In the genomic region with DNA sequence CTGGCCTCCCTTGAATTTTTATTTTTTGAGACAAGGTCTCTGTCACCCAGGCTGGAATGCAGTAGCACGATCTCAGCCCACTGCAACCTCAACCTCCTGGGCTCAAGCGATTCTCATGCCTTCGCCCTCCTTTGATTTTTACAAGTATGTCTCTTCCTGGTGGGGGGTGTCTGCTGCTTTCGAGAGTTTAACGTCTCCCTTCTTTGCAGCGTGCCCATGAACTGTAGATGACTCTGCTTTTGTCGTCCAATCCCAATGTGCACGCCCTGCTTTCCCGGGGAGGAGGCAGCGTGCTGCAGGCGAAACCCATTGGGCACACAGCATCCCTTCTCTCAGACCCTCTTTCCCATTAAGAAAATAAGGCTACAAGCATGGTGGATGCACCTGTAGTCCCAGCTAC, we compare ENCODE assay signal across 27 cellular contexts. TPM values are rescaled to one million over a fixed set of nuclear protein-coding genes. Genes with fewer than 3 reads are reported as not detected.
DNase-seq lines count a peak whose midpoint lies in the region; ATAC-seq and TF ChIP-seq lines count a peak whose summit lies in the region.
"Had no signal": no experiment of that assay in that cellular context is flagged by ENCODE, and none has a peak within 500 bp of the region (broad histone marks: within the 10 kb centered on the region; RNA-seq: fewer than 3 reads in every experiment).

No MANE protein-coding gene starts in this region.

- H4K20me1 ChIP-seq in OCI-LY7 (ENCODE audit: insufficient read depth, low read length), result no peaks in the 10 kb centered on the region

- H3K9me2 ChIP-seq in OCI-LY7 (ENCODE audit: insufficient read depth, low read length), result no peaks in the 10 kb centered on the region

- H3K4me1 Mint-ChIP-seq in activated naive CD4-positive, alpha-beta T cell treated with anti-CD3 and anti-CD28 coated beads, Interleukin-2, amount 50 U/mL, for 24 hours, result peaks cover 42% of the 10 kb centered on the region
- H3K4me1 Mint-ChIP-seq in activated CD4-positive, alpha-beta memory T cell treated with anti-CD3 and anti-CD28 coated beads, Interleukin-2, amount 10 ng/mL, durations not matched to agents 7 days and 5 days, result peaks cover 81% of the 10 kb centered on the region
- peaks cover 30% of the 10 kb centered on the region for H3K4me1 Mint-ChIP-seq in dendritic cell treated with granulocyte-macrophage colony-stimulating factor and Interleukin-4, amounts not matched to agents 40 ng/mL and 50 ng/mL, for 4 days (ENCODE audit: low read depth)
- peaks cover 15 to 17% of the 10 kb centered on the region in 2 donors for H3K4me1 Mint-ChIP-seq in stimulated activated naive B cell treated with anti-CD40 and anti-IgM and Interleukin-4, amounts not matched to agents 10 μg/mL and 1 μg/mL and 100 μg/mL, for 72 hours

- peaks cover 6% of the 10 kb centered on the region for H3K4me1 ChIP-seq in OCI-LY7 (ENCODE audit: insufficient read depth, low read length, poor library complexity, severe bottlenecking)
- H3K4me1 ChIP-seq: lower lobe of right lung, testis had no signal

- H3K4me3 Mint-ChIP-seq in activated naive CD4-positive, alpha-beta T cell treated with anti-CD3 and anti-CD28 coated beads, Interleukin-2, amount 50 U/mL, for 24 hours, result peak overlapping the region; percentile 4
- peak overlapping the region; percentile 13 for H3K4me3 Mint-ChIP-seq in activated CD4-positive, alpha-beta memory T cell treated with anti-CD3 and anti-CD28 coated beads, Interleukin-2, amount 10 ng/mL, durations not matched to agents 7 days and 5 days
- H3K4me3 Mint-ChIP-seq in dendritic cell treated with granulocyte-macrophage colony-stimulating factor and Interleukin-4, amounts not matched to agents 40 ng/mL and 50 ng/mL, for 4 days, result peak overlapping the region; percentile 11
- no peak overlapping the region for H3K4me3 Mint-ChIP-seq in stimulated activated naive B cell treated with anti-CD40 and anti-IgM and Interleukin-4, amounts not matched to agents 10 μg/mL and 1 μg/mL and 100 μg/mL, for 72 hours
- H3K4me3 Mint-ChIP-seq: HFFc6; nephron; stimulated activated memory B cell treated with anti-CD40 and anti-IgM and Interleukin-4, amounts not matched to agents 10 μg/mL and 1 μg/mL and 100 μg/mL, for 72 hours had no signal

- H3K27ac Mint-ChIP-seq in activated naive CD4-positive, alpha-beta T cell treated with anti-CD3 and anti-CD28 coated beads, Interleukin-2, amount 50 U/mL, for 24 hours, result no peak overlapping the region
- H3K27ac Mint-ChIP-seq in activated naive CD4-positive, alpha-beta T cell treated with anti-CD3 and anti-CD28 coated beads, Interleukin-2, amount 50 U/mL, for 72 hours, result peak overlapping the region in 1 of 2 donors; percentile 95
- H3K27ac Mint-ChIP-seq in activated CD4-positive, alpha-beta memory T cell treated with anti-CD3 and anti-CD28 coated beads, Interleukin-2, amount 10 ng/mL, durations not matched to agents 7 days and 5 days, result peak overlapping the region; percentile 63
- H3K27ac Mint-ChIP-seq in dendritic cell treated with granulocyte-macrophage colony-stimulating factor and Interleukin-4, amounts not matched to agents 40 ng/mL and 50 ng/mL, for 4 days, result peak overlapping the region; percentile 37
- peak overlapping the region; percentile 51 for H3K27ac Mint-ChIP-seq in stimulated activated naive B cell treated with anti-CD40 and anti-IgM and Interleukin-4, amounts not matched to agents 10 μg/mL and 1 μg/mL and 100 μg/mL, for 72 hours
- H3K27ac Mint-ChIP-seq: HFFc6; IgD-negative memory B cell; nephron; stimulated activated memory B cell treated with anti-CD40 and anti-IgM and Interleukin-4, amounts not matched to agents 10 μg/mL and 1 μg/mL and 100 μg/mL, for 72 hours had no signal

- POLR2A ChIA-PET in activated CD4-positive, alpha-beta memory T cell treated with anti-CD3 and anti-CD28 coated beads, Interleukin-2, amount 10 ng/mL, durations not matched to agents 7 days and 5 days (lab: Charles Lee), result interaction anchor here (1.0 to 2.8 kb wide), 3 partner anchors 28 to 105 kb away, joined by 3 to 6 read pairs (median 5); no protein-coding TSS in a partner anchor
- POLR2A ChIA-PET in OCI-LY7 (lab: Charles Lee), result no interaction called here

- no peaks in the 10 kb centered on the region for H3K27me3 Mint-ChIP-seq in activated naive CD4-positive, alpha-beta T cell treated with anti-CD3 and anti-CD28 coated beads, Interleukin-2, amount 50 U/mL, for 24 hours
- H3K27me3 Mint-ChIP-seq in activated CD4-positive, alpha-beta memory T cell treated with anti-CD3 and anti-CD28 coated beads, Interleukin-2, amount 10 ng/mL, durations not matched to agents 7 days and 5 days, result no peaks in the 10 kb centered on the region
- no peaks in the 10 kb centered on the region for H3K27me3 Mint-ChIP-seq in dendritic cell treated with granulocyte-macrophage colony-stimulating factor and Interleukin-4, amounts not matched to agents 40 ng/mL and 50 ng/mL, for 4 days
- H3K27me3 Mint-ChIP-seq in stimulated activated naive B cell treated with anti-CD40 and anti-IgM and Interleukin-4, amounts not matched to agents 10 μg/mL and 1 μg/mL and 100 μg/mL, for 72 hours, result no peaks in the 10 kb centered on the region
- H3K27me3 Mint-ChIP-seq: IgD-negative memory B cell; stimulated activated memory B cell treated with anti-CD40 and anti-IgM and Interleukin-4, amounts not matched to agents 10 μg/mL and 1 μg/mL and 100 μg/mL, for 72 hours had no signal

- TF ChIP-seq CTCF in OCI-LY7 (conservative IDR thresholded peaks at IDR 0.05; ENCODE audit: low read length), result no peak

- DNase-seq in activated naive CD4-positive, alpha-beta T cell treated with anti-CD3 and anti-CD28 coated beads, Interleukin-2, amount 50 U/mL, for 72 hours (ENCODE audit: low spot score in 2 of 2), result no peak
- DNase-seq in activated CD4-positive, alpha-beta memory T cell treated with anti-CD3 and anti-CD28 coated beads, Interleukin-2, amount 10 ng/mL, durations not matched to agents 7 days and 5 days, result no peak
- DNase-seq in stimulated activated naive B cell treated with anti-CD40 and anti-IgM and Interleukin-4, amounts not matched to agents 10 μg/mL and 1 μg/mL and 100 μg/mL, for 72 hours, result no peak
- no peak for DNase-seq in NOMO-1 treated with DMSO at 0.1 percent for 48 hours (lab: John Stamatoyannopoulos, UW; ENCODE audit: unreplicated experiment)
- no peak for DNase-seq in HuH-7.5 (ENCODE audit: low spot score)
- no peak for DNase-seq in OCI-LY7 (ENCODE audit: low spot score)
- DNase-seq: activated CD4-positive, alpha-beta T cell treated with anti-CD3 and anti-CD28 coated beads, Interleukin-2, amount 50 U/mL, for 1 hour; activated CD8-positive, alpha-beta memory T cell treated with anti-CD3 and anti-CD28 coated beads, Interleukin-2, amount 50 U/mL, for 48 hours; activated gamma-delta T cell; HFFc6; hippocampal formation; lower lobe of right lung; midbrain; MV-4-11; NCI-H1436 treated with DMSO at 0.1 percent for 48 hours; NCI-H226; NCI-H526 treated with DMSO at 0.1 percent for 48 hours; SHP77 treated with DMSO at 0.1 percent for 48 hours; stimulated activated CD4-positive, alpha-beta T cell treated with anti-CD3 and anti-CD28 coated beads, Interleukin-15, amount 100 ng/mL, for 24 hours; testis; WERI-Rb-1 had no signal

- H3K9me3 Mint-ChIP-seq in activated naive CD4-positive, alpha-beta T cell treated with anti-CD3 and anti-CD28 coated beads, Interleukin-2, amount 50 U/mL, for 24 hours, result no peaks in the 10 kb centered on the region
- no peaks in the 10 kb centered on the region for H3K9me3 Mint-ChIP-seq in activated naive CD4-positive, alpha-beta T cell treated with anti-CD3 and anti-CD28 coated beads, Interleukin-2, amount 50 U/mL, for 72 hours
- peaks cover 3% of the 10 kb centered on the region for H3K9me3 Mint-ChIP-seq in activated CD4-positive, alpha-beta memory T cell treated with anti-CD3 and anti-CD28 coated beads, Interleukin-2, amount 10 ng/mL, durations not matched to agents 7 days and 5 days
- no peaks in the 10 kb centered on the region for H3K9me3 Mint-ChIP-seq in dendritic cell treated with granulocyte-macrophage colony-stimulating factor and Interleukin-4, amounts not matched to agents 40 ng/mL and 50 ng/mL, for 4 days
- H3K9me3 Mint-ChIP-seq in stimulated activated naive B cell treated with anti-CD40 and anti-IgM and Interleukin-4, amounts not matched to agents 10 μg/mL and 1 μg/mL and 100 μg/mL, for 72 hours, result no peaks in the 10 kb centered on the region
- H3K9me3 Mint-ChIP-seq: HFFc6; IgD-negative memory B cell; nephron; stimulated activated memory B cell treated with anti-CD40 and anti-IgM and Interleukin-4, amounts not matched to agents 10 μg/mL and 1 μg/mL and 100 μg/mL, for 72 hours had no signal

- no TSS peak for BruUV-seq in OCI-LY7 (replicated peaks; lab: Mats Ljungman, UMichigan)

- CTCF ChIA-PET in activated CD4-positive, alpha-beta memory T cell treated with anti-CD3 and anti-CD28 coated beads, Interleukin-2, amount 10 ng/mL, durations not matched to agents 7 days and 5 days (lab: Charles Lee), result no interaction called here
- CTCF ChIA-PET in OCI-LY7 (lab: Charles Lee; ENCODE audit: unreplicated experiment), result no interaction called here

- ATAC-seq in activated naive CD4-positive, alpha-beta T cell treated with anti-CD3 and anti-CD28 coated beads, Interleukin-2, amount 50 U/mL, for 72 hours, result no peak
- no peak for ATAC-seq in stimulated activated naive B cell treated with anti-CD40 and anti-IgM and Interleukin-4, amounts not matched to agents 10 μg/mL and 1 μg/mL and 100 μg/mL, for 72 hours (replicated peaks)
- ATAC-seq: lower lobe of right lung; stimulated activated memory B cell treated with anti-CD40 and anti-IgM and Interleukin-4, amounts not matched to agents 10 μg/mL and 1 μg/mL and 100 μg/mL, for 72 hours had no signal

- H3K36me3 Mint-ChIP-seq in activated naive CD4-positive, alpha-beta T cell treated with anti-CD3 and anti-CD28 coated beads, Interleukin-2, amount 50 U/mL, for 24 hours, result no peaks in the 10 kb centered on the region
- H3K36me3 Mint-ChIP-seq in activated naive CD4-positive, alpha-beta T cell treated with anti-CD3 and anti-CD28 coated beads, Interleukin-2, amount 50 U/mL, for 72 hours, result peaks cover 2 to 13% of the 10 kb centered on the region in 2 donors
- H3K36me3 Mint-ChIP-seq in activated CD4-positive, alpha-beta memory T cell treated with anti-CD3 and anti-CD28 coated beads, Interleukin-2, amount 10 ng/mL, durations not matched to agents 7 days and 5 days (ENCODE audit: low read depth), result peaks cover 74% of the 10 kb centered on the region
- peaks cover 26% of the 10 kb centered on the region for H3K36me3 Mint-ChIP-seq in dendritic cell treated with granulocyte-macrophage colony-stimulating factor and Interleukin-4, amounts not matched to agents 40 ng/mL and 50 ng/mL, for 4 days (ENCODE audit: low read depth)
- H3K36me3 Mint-ChIP-seq in stimulated activated naive B cell treated with anti-CD40 and anti-IgM and Interleukin-4, amounts not matched to agents 10 μg/mL and 1 μg/mL and 100 μg/mL, for 72 hours, result peaks cover 0 to 29% of the 10 kb centered on the region in 2 donors

- intact Hi-C loops in dendritic cell treated with granulocyte-macrophage colony-stimulating factor and Interleukin-4, amounts not matched to agents 40 ng/mL and 50 ng/mL, for 4 days (cut with micrococcal nuclease), result no loop called here
- intact Hi-C loops in OCI-LY7 (cut with micrococcal nuclease; ENCODE audit: unreplicated experiment), result no loop called here

- no peaks in the 10 kb centered on the region for H3K9me3 ChIP-seq in OCI-LY7 (ENCODE audit: low read length)
- H3K9me3 ChIP-seq: lower lobe of right lung, testis had no signal

- H3K36me3 ChIP-seq in OCI-LY7 (ENCODE audit: insufficient read depth, low read length), result no peaks in the 10 kb centered on the region
- H3K36me3 ChIP-seq: lower lobe of right lung, WERI-Rb-1 had no signal

- H2AFZ ChIP-seq in OCI-LY7 (ENCODE audit: low read length), result no peak overlapping the region

- peaks cover 6% of the 10 kb centered on the region; the same call in 1 of the 2 replicates for H3K79me2 ChIP-seq in OCI-LY7 (ENCODE audit: insufficient read depth, low read depth, low read length)

- H3K27ac ChIP-seq in OCI-LY7 (ENCODE audit: low read depth, low read length, poor library complexity, severe bottlenecking), result no peak overlapping the region
- H3K27ac ChIP-seq: epithelial cell of prostate, lower lobe of right lung, testis, WERI-Rb-1 had no signal

- no peak overlapping the region for H3K4me3 ChIP-seq in OCI-LY7 (ENCODE audit: low read depth, low read length, poor library complexity, severe bottlenecking)
- H3K4me3 ChIP-seq: lower lobe of right lung, testis had no signal

- no peak overlapping the region for H3K4me2 ChIP-seq in OCI-LY7 (ENCODE audit: low read length)

RNA-seq across cellular contexts. Expression of gene PRKX, which starts 7.0 kb away (rescaled TPM):
- total RNA-seq in activated naive CD4-positive, alpha-beta T cell treated with anti-CD3 and anti-CD28 coated beads, Interleukin-2, amount 50 U/mL, for 72 hours, result 10 to 100 TPM; 49.0 to 74.4 TPM
- total RNA-seq in activated CD4-positive, alpha-beta memory T cell treated with anti-CD3 and anti-CD28 coated beads, Interleukin-2, amount 10 ng/mL, durations not matched to agents 7 days and 5 days, result 100 to 1,000 TPM; 141 to 145 TPM
- 9.9 and 14.6 TPM in 2 replicates for total RNA-seq in OCI-LY7 (2014; rRNA removed; shearing (Covaris generic))
- total RNA-seq in OCI-LY7 (2022), result 23.6 and 26.7 TPM in 2 replicates

Comparison
In these comparisons a context has a peak if more than half of its experiments do, and no peak if none do; other contexts are left out.
1. H3K4me3 Mint-ChIP-seq: peak in activated naive CD4-positive, alpha-beta T cell treated with anti-CD3 and anti-CD28 coated beads, Interleukin-2, amount 50 U/mL, for 24 hours (single experiment), activated CD4-positive, alpha-beta memory T cell treated with anti-CD3 and anti-CD28 coated beads, Interleukin-2, amount 10 ng/mL, durations not matched to agents 7 days and 5 days (single experiment) and dendritic cell treated with granulocyte-macrophage colony-stimulating factor and Interleukin-4, amounts not matched to agents 40 ng/mL and 50 ng/mL, for 4 days (single experiment); none in stimulated activated naive B cell treated with anti-CD40 and anti-IgM and Interleukin-4, amounts not matched to agents 10 μg/mL and 1 μg/mL and 100 μg/mL, for 72 hours (0 of 2).